Comparison of ENCODE assay signal across 1 cellular context in the genomic region with DNA sequence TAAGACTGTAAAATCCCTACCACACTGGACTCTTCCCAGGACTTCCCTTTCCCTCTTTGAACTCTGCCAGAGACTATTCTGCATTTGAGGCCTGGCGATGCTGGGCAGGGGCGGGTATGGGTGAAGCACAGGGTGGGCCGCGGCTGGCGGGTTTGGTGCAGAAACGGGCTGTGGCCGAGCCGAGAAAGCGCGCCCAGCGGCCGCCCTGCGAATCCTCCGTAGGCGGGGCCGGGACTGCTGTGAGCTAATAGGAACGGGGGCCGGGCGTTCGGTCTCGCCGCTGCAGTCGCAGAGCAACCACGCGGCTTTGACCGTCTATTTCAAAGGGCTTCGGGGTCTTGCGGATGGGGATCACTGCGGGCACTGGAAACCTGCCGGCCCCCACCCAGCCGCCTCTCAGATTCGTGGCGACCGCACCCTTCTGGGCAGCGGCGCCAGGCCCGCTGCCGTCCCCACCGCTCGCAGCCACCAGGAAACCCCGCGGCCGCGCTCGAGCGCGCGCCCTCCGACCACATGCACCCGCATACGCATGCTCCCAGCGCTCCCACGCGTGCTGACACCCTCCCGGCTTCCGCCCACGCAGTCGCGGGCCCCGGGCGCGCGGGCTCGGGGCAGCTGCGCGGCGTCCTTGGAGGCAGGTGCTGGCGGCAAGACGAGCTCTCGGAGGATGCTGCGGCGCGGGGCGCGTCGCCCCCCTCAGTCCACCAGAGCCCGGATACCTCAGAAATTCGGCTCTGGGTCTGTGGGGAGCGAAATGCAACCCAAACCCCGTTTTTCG.
TF ChIP-seq lines count a peak whose summit lies in the region.

No MANE protein-coding gene starts in this region.

TF ChIP-seq in K562, 482 proteins besides CTCF, POLR2A, EP300 and RAD21 (continued from another document and continues in another):
- peak; percentile 86 for TF ChIP-seq MYC (IDR thresholded peaks at IDR 0.05; ENCODE audit: low read depth, low read length)
- TF ChIP-seq MYC (CRISPR knock-in tag; IDR thresholded peaks at IDR 0.05; ENCODE audit: borderline replicate concordance, low read depth): 0 out of 2 replicates have a peak, but pooled peaks have one; percentile 24
- TF ChIP-seq PHTF2 (CRISPR knock-in tag; IDR thresholded peaks at IDR 0.05): no peak
- peak; percentile 45; the same call in 1 of the 2 replicates for TF ChIP-seq MTA3 (IDR thresholded peaks at IDR 0.05; ENCODE audit: borderline replicate concordance)
- no peak for TF ChIP-seq SMARCB1 (IDR thresholded peaks at IDR 0.05; ENCODE audit: insufficient read length, low read depth)
- TF ChIP-seq TBP (optimal IDR thresholded peaks at IDR 0.05; ENCODE audit: low read depth, low read length): peak; percentile 80
- TF ChIP-seq ZFPM2 (CRISPR knock-in tag; IDR thresholded peaks at IDR 0.05): no peak
- TF ChIP-seq GATAD2B (IDR thresholded peaks at IDR 0.05; ENCODE audit: borderline replicate concordance): peak; percentile 59; the same call in 1 of the 2 replicates
- TF ChIP-seq RBBP5 (IDR thresholded peaks at IDR 0.05; ENCODE audit: borderline replicate concordance, insufficient read depth, low read length, poor library complexity, severe bottlenecking): peak; percentile 99
- TF ChIP-seq, protein P1, sequence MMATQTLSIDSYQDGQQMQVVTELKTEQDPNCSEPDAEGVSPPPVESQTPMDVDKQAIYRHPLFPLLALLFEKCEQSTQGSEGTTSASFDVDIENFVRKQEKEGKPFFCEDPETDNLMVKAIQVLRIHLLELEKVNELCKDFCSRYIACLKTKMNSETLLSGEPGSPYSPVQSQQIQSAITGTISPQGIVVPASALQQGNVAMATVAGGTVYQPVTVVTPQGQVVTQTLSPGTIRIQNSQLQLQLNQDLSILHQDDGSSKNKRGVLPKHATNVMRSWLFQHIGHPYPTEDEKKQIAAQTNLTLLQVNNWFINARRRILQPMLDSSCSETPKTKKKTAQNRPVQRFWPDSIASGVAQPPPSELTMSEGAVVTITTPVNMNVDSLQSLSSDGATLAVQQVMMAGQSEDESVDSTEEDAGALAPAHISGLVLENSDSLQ (IDR thresholded peaks at IDR 0.05): no peak
- no peak for TF ChIP-seq MAFK (IDR thresholded peaks at IDR 0.05; ENCODE audit: low read length)
- TF ChIP-seq CBX1 (IDR thresholded peaks at IDR 0.05; ENCODE audit: low read depth): 0 out of 2 replicates have a peak, but pooled peaks have one; percentile 23
- TF ChIP-seq, protein P2, sequence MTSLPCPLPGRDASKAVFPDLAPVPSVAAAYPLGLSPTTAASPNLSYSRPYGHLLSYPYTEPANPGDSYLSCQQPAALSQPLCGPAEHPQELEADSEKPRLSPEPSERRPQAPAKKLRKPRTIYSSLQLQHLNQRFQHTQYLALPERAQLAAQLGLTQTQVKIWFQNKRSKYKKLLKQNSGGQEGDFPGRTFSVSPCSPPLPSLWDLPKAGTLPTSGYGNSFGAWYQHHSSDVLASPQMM (CRISPR knock-in tag; IDR thresholded peaks at IDR 0.05): no peak
- TF ChIP-seq KLF10 (CRISPR knock-in tag; IDR thresholded peaks at IDR 0.05): no peak
- no peak for TF ChIP-seq COPS2 (conservative IDR thresholded peaks at IDR 0.05)
- TF ChIP-seq NFIX (CRISPR knock-in tag; IDR thresholded peaks at IDR 0.05; ENCODE audit: low read depth): no peak
- no peak for TF ChIP-seq ZNF696 (CRISPR knock-in tag; conservative IDR thresholded peaks at IDR 0.05)
- TF ChIP-seq GTF2E2 (tag; IDR thresholded peaks at IDR 0.05): no peak; the same call in 1 of the 2 replicates
- TF ChIP-seq KHSRP (IDR thresholded peaks at IDR 0.05): no peak
- no peak for TF ChIP-seq KAT8 (IDR thresholded peaks at IDR 0.05; ENCODE audit: low read depth)
- TF ChIP-seq NR2C2 (CRISPR knock-in tag; IDR thresholded peaks at IDR 0.05): no peak
- TF ChIP-seq NR2C2 (tag; IDR thresholded peaks at IDR 0.05): no peak
- no peak for TF ChIP-seq ARHGAP35 (IDR thresholded peaks at IDR 0.05; ENCODE audit: partially characterized antibody)
- peak; percentile 42 for TF ChIP-seq NFIC (IDR thresholded peaks at IDR 0.05)
- 0 out of 2 replicates have a peak, but pooled peaks have one; percentile 37 for TF ChIP-seq ZNF134 (CRISPR knock-in tag; conservative IDR thresholded peaks at IDR 0.05)
- TF ChIP-seq, protein P3, sequence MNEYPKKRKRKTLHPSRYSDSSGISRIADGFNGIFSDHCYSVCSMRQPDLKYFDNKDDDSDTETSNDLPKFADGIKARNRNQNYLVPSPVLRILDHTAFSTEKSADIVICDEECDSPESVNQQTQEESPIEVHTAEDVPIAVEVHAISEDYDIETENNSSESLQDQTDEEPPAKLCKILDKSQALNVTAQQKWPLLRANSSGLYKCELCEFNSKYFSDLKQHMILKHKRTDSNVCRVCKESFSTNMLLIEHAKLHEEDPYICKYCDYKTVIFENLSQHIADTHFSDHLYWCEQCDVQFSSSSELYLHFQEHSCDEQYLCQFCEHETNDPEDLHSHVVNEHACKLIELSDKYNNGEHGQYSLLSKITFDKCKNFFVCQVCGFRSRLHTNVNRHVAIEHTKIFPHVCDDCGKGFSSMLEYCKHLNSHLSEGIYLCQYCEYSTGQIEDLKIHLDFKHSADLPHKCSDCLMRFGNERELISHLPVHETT (CRISPR knock-in tag; conservative IDR thresholded peaks at IDR 0.05 in 1 of 2, IDR thresholded peaks at IDR 0.05 in 1 of 2): no peak
- no peak for TF ChIP-seq ELF4 (CRISPR knock-in tag; IDR thresholded peaks at IDR 0.05)
- no peak for TF ChIP-seq ZNF668 (CRISPR knock-in tag; IDR thresholded peaks at IDR 0.05)
- TF ChIP-seq MBD2 (IDR thresholded peaks at IDR 0.05; ENCODE audit: borderline replicate concordance, low read depth): peak; percentile 30; the same call in 1 of the 2 replicates
- TF ChIP-seq, protein P4, sequence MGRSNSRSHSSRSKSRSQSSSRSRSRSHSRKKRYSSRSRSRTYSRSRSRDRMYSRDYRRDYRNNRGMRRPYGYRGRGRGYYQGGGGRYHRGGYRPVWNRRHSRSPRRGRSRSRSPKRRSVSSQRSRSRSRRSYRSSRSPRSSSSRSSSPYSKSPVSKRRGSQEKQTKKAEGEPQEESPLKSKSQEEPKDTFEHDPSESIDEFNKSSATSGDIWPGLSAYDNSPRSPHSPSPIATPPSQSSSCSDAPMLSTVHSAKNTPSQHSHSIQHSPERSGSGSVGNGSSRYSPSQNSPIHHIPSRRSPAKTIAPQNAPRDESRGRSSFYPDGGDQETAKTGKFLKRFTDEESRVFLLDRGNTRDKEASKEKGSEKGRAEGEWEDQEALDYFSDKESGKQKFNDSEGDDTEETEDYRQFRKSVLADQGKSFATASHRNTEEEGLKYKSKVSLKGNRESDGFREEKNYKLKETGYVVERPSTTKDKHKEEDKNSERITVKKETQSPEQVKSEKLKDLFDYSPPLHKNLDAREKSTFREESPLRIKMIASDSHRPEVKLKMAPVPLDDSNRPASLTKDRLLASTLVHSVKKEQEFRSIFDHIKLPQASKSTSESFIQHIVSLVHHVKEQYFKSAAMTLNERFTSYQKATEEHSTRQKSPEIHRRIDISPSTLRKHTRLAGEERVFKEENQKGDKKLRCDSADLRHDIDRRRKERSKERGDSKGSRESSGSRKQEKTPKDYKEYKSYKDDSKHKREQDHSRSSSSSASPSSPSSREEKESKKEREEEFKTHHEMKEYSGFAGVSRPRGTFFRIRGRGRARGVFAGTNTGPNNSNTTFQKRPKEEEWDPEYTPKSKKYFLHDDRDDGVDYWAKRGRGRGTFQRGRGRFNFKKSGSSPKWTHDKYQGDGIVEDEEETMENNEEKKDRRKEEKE (IDR thresholded peaks at IDR 0.05; ENCODE audit: borderline replicate concordance in 1 of 2, control insufficient read depth in 1 of 2, low read depth in 2 of 2, low read length in 1 of 2): 0 out of 4 replicates have a peak, but pooled peaks of 1 of the 2 experiments have one; percentile 34
- no peak for TF ChIP-seq ZSCAN32 (CRISPR knock-in tag; IDR thresholded peaks at IDR 0.05)
- no peak for TF ChIP-seq TAF9B (IDR thresholded peaks at IDR 0.05; ENCODE audit: partially characterized antibody)
- no peak for TF ChIP-seq RUNX1 (IDR thresholded peaks at IDR 0.05; ENCODE audit: low read depth)
- peak; percentile 59 for TF ChIP-seq POLR2B (IDR thresholded peaks at IDR 0.05; ENCODE audit: low read depth, partially characterized antibody)
- TF ChIP-seq SMARCA5 (IDR thresholded peaks at IDR 0.05): no peak
- no peak for TF ChIP-seq ZNF780A (CRISPR knock-in tag; IDR thresholded peaks at IDR 0.05)
- TF ChIP-seq CREM (IDR thresholded peaks at IDR 0.05; ENCODE audit: low read depth): peak; percentile 57
- no peak for TF ChIP-seq USF1 (CRISPR knock-in tag; IDR thresholded peaks at IDR 0.05)
- TF ChIP-seq BHLHE40 (IDR thresholded peaks at IDR 0.05; ENCODE audit: low read length): peak; percentile 64
- TF ChIP-seq E2F5 (CRISPR knock-in tag; IDR thresholded peaks at IDR 0.05): 0 out of 2 replicates have a peak, but pooled peaks have one; percentile 28
- TF ChIP-seq RAD51 (IDR thresholded peaks at IDR 0.05; ENCODE audit: borderline replicate concordance, low read depth): no peak
- TF ChIP-seq ELF2 (CRISPR knock-in tag; IDR thresholded peaks at IDR 0.05): no peak
- peak; percentile 78 for TF ChIP-seq CTBP1 (IDR thresholded peaks at IDR 0.05; ENCODE audit: borderline replicate concordance)
- TF ChIP-seq, protein P5, sequence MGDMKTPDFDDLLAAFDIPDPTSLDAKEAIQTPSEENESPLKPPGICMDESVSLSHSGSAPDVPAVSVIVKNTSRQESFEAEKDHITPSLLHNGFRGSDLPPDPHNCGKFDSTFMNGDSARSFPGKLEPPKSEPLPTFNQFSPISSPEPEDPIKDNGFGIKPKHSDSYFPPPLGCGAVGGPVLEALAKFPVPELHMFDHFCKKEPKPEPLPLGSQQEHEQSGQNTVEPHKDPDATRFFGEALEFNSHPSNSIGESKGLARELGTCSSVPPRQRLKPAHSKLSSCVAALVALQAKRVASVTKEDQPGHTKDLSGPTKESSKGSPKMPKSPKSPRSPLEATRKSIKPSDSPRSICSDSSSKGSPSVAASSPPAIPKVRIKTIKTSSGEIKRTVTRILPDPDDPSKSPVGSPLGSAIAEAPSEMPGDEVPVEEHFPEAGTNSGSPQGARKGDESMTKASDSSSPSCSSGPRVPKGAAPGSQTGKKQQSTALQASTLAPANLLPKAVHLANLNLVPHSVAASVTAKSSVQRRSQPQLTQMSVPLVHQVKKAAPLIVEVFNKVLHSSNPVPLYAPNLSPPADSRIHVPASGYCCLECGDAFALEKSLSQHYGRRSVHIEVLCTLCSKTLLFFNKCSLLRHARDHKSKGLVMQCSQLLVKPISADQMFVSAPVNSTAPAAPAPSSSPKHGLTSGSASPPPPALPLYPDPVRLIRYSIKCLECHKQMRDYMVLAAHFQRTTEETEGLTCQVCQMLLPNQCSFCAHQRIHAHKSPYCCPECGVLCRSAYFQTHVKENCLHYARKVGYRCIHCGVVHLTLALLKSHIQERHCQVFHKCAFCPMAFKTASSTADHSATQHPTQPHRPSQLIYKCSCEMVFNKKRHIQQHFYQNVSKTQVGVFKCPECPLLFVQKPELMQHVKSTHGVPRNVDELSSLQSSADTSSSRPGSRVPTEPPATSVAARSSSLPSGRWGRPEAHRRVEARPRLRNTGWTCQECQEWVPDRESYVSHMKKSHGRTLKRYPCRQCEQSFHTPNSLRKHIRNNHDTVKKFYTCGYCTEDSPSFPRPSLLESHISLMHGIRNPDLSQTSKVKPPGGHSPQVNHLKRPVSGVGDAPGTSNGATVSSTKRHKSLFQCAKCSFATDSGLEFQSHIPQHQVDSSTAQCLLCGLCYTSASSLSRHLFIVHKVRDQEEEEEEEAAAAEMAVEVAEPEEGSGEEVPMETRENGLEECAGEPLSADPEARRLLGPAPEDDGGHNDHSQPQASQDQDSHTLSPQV (IDR thresholded peaks at IDR 0.05): no peak
- no peak for TF ChIP-seq ZNF143 (CRISPR knock-in tag; IDR thresholded peaks at IDR 0.05)
- peak in 1 of 2 experiments; percentile 32; a peak in 1 of 4 replicates for TF ChIP-seq HDAC1 (IDR thresholded peaks at IDR 0.05)
- TF ChIP-seq, protein P6, sequence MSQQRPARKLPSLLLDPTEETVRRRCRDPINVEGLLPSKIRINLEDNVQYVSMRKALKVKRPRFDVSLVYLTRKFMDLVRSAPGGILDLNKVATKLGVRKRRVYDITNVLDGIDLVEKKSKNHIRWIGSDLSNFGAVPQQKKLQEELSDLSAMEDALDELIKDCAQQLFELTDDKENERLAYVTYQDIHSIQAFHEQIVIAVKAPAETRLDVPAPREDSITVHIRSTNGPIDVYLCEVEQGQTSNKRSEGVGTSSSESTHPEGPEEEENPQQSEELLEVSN (IDR thresholded peaks at IDR 0.05; ENCODE audit: borderline replicate concordance in 1 of 2, extremely low read depth in 1 of 2, insufficient read depth in 1 of 2, insufficient read length in 1 of 2, low read depth in 1 of 2, low read length in 1 of 2, poor library complexity in 1 of 2, severe bottlenecking in 1 of 2): peak; percentile 76 to 85
- TF ChIP-seq SMARCA4 (IDR thresholded peaks at IDR 0.05): no peak
- TF ChIP-seq ZNF140 (CRISPR knock-in tag; IDR thresholded peaks at IDR 0.05): no peak
- TF ChIP-seq HNRNPLL (IDR thresholded peaks at IDR 0.05; ENCODE audit: low read depth, low read length, poor library complexity, severe bottlenecking): peak; percentile 87
- no peak for TF ChIP-seq BACH1 (tag; IDR thresholded peaks at IDR 0.05)
